Comparison of ENCODE assay signal across 8 cellular contexts in the genomic region with DNA sequence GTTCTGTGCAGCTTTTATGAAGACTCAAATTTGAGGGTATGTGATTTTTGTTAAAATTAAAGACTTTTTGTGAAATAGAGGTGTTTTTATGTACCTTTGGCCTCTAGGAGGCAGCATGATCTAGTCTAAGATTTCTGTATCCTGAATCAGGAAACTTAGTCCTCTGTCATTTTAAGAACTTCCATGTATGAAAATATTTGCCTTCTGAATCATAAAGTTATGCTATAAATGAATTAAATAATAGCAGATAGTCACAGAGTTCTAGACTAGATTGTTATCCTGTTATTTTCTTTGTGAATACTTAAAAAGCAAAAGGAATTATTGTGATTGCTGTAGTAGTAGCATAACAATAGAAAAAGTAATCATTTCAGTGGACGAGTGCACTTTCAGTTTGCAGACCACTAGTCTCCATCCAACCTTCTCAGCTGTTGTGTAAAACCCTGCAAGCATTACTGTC. TPM values are rescaled to one million over a fixed set of nuclear protein-coding genes. Genes with fewer than 3 reads are reported as not detected.
DNase-seq lines count a peak whose midpoint lies in the region; ATAC-seq lines count a peak whose summit lies in the region.

No MANE protein-coding gene starts in this region.

- no peak overlapping the region for H3K27ac Mint-ChIP-seq in activated CD4-positive, alpha-beta T cell treated with anti-CD3 and anti-CD28 coated beads for 36 hours

- H3K9me3 Mint-ChIP-seq in activated CD4-positive, alpha-beta T cell treated with anti-CD3 and anti-CD28 coated beads for 36 hours (ENCODE audit: low read depth), result no peaks in the 10 kb centered on the region
- no peaks in the 10 kb centered on the region for H3K9me3 Mint-ChIP-seq in activated T-cell treated with anti-CD3 and anti-CD28 coated beads, Interleukin-2, amount 50 U/mL, for 4 hours

- CTCF ChIA-PET in activated CD4-positive, alpha-beta T cell treated with anti-CD3 and anti-CD28 coated beads for 36 hours (lab: Charles Lee), result interaction anchor here (0.6 to 4.5 kb wide), 12 partner anchors 8 to 300 kb away, joined by 3 to 20 read pairs (median 4); a partner anchor contains a TSS

- no peaks in the 10 kb centered on the region for H3K36me3 Mint-ChIP-seq in activated CD4-positive, alpha-beta T cell treated with anti-CD3 and anti-CD28 coated beads for 36 hours (ENCODE audit: low read depth)
- H3K36me3 Mint-ChIP-seq in activated T-cell treated with anti-CD3 and anti-CD28 coated beads, Interleukin-2, amount 50 U/mL, for 4 hours (ENCODE audit: insufficient read depth), result no peaks in the 10 kb centered on the region

- peak; percentile 8 for DNase-seq in activated CD4-positive, alpha-beta T cell treated with anti-CD3 and anti-CD28 coated beads for 36 hours
- no peak for DNase-seq in activated CD4-positive, alpha-beta T cell treated with anti-CD3 and anti-CD28 coated beads, Interleukin-2, amount 50 U/mL, for 4 hours
- DNase-seq in HS-27A (ENCODE audit: low read depth) (peak; percentile 92), NOMO-1 (lab: John Stamatoyannopoulos, UW; ENCODE audit: unreplicated experiment in 2 of 2) (peak; percentile 11 to 90), caudate nucleus (lab: John Stamatoyannopoulos, UW) (peak in 2 of 61 donors; percentile 29 to 45), left kidney (ENCODE audit: low read depth, low spot score) (peak; percentile 74)
- DNase-seq in activated T-cell treated with anti-CD3 and anti-CD28 coated beads, Interleukin-2, amount 50 U/mL, for 4 hours, result no peak

- H3K4me3 Mint-ChIP-seq in activated CD4-positive, alpha-beta T cell treated with anti-CD3 and anti-CD28 coated beads for 36 hours, result no peak overlapping the region
- H3K4me3 Mint-ChIP-seq in activated T-cell treated with anti-CD3 and anti-CD28 coated beads, Interleukin-2, amount 50 U/mL, for 4 hours, result no peak overlapping the region

- intact Hi-C loops in activated CD4-positive, alpha-beta T cell treated with anti-CD3 and anti-CD28 coated beads for 36 hours (cut with DNase I, micrococcal nuclease), result loop anchor here (1.0 to 5.0 kb wide), 6 partner anchors 88 to 1567 kb away; a partner anchor contains a TSS

- no peak for ATAC-seq in activated CD4-positive, alpha-beta T cell treated with anti-CD3 and anti-CD28 coated beads for 36 hours
- no peak for ATAC-seq in activated T-cell treated with anti-CD3 and anti-CD28 coated beads, Interleukin-2, amount 50 U/mL, for 4 hours

- H3K27ac ChIP-seq in caudate nucleus (ENCODE audit: low read depth, low read length) (peak overlapping the region; percentile 41), temporal lobe (ENCODE audit: low read depth, low read length) (peak overlapping the region; percentile 21)

- no peaks in the 10 kb centered on the region for H3K4me1 Mint-ChIP-seq in activated CD4-positive, alpha-beta T cell treated with anti-CD3 and anti-CD28 coated beads for 36 hours
- no peaks in the 10 kb centered on the region for H3K4me1 Mint-ChIP-seq in activated T-cell treated with anti-CD3 and anti-CD28 coated beads, Interleukin-2, amount 50 U/mL, for 4 hours (ENCODE audit: low read depth)

- POLR2A ChIA-PET in activated CD4-positive, alpha-beta T cell treated with anti-CD3 and anti-CD28 coated beads for 36 hours (lab: Charles Lee), result no interaction called here

- peaks cover 1% of the 10 kb centered on the region for H3K27me3 Mint-ChIP-seq in activated CD4-positive, alpha-beta T cell treated with anti-CD3 and anti-CD28 coated beads for 36 hours
- no peaks in the 10 kb centered on the region for H3K27me3 Mint-ChIP-seq in activated T-cell treated with anti-CD3 and anti-CD28 coated beads, Interleukin-2, amount 50 U/mL, for 4 hours (ENCODE audit: low read depth)

RNA-seq across cellular contexts. Expression of a gene that starts 56.3 kb away (rescaled TPM):
- under 1 TPM in 1 of 2 experiments, not detected in 1; 0.07 TPM for total RNA-seq in activated CD4-positive, alpha-beta T cell treated with anti-CD3 and anti-CD28 coated beads for 36 hours
- total RNA-seq in temporal lobe, result 60.0 TPM
- under 1 TPM; 0.16 to 0.33 (median 0.22) TPM for total RNA-seq in activated T-cell treated with anti-CD3 and anti-CD28 coated beads, Interleukin-2, amount 50 U/mL, for 4 hours

Comparison
In these comparisons a context has a peak if more than half of its experiments do, and no peak if none do; other contexts are left out.
1. DNase-seq: peak in activated CD4-positive, alpha-beta T cell treated with anti-CD3 and anti-CD28 coated beads for 36 hours (single experiment), HS-27A (single experiment), NOMO-1 (2 of 2) and left kidney (single experiment); none in activated CD4-positive, alpha-beta T cell treated with anti-CD3 and anti-CD28 coated beads, Interleukin-2, amount 50 U/mL, for 4 hours (0 of 2) and activated T-cell treated with anti-CD3 and anti-CD28 coated beads, Interleukin-2, amount 50 U/mL, for 4 hours (single experiment).
2. RNA of a gene that starts 56.3 kb away (total RNA-seq): 60.0 TPM in temporal lobe (single experiment); 0.16 to 0.33 TPM in activated T-cell treated with anti-CD3 and anti-CD28 coated beads, Interleukin-2, amount 50 U/mL, for 4 hours and 0.07 TPM in activated CD4-positive, alpha-beta T cell treated with anti-CD3 and anti-CD28 coated beads for 36 hours; every median in the first group is over 10 times any median in the second.